16 cellular contexts compared by ENCODE assay signal in the genomic region with DNA sequence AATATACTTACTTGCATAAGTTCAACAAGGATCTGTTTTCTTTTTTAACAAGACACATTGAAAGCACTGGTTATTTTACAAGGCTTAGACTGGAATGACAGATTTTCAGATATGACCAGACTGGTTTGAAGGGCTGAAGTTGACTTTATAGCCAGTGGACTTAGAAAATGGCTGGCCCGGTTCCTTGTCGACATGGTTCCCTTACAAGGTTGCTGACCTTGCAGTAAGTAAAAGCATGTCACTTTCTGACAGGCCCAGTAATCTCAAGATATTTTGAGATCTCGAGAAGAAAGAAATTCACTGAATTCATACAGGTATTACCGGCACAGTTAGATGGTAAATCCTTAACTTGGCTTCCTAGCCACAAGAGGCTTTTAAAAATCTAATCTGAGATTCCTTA.
DNase-seq lines count a peak whose midpoint lies in the region; ATAC-seq, FAIRE-seq and TF ChIP-seq lines count a peak whose summit lies in the region.
"Had no signal": no experiment of that assay in that cellular context is flagged by ENCODE, and none has a peak within 500 bp of the region (broad histone marks: within the 10 kb centered on the region; RNA-seq: fewer than 3 reads in every experiment).

No MANE protein-coding gene starts in this region.

- no peak overlapping the region for H3K18ac ChIP-seq in IMR-90 (ENCODE audit: low read depth, low read length)

- dilution Hi-C loops in IMR-90 (cut with HindIII; ENCODE audit: low sequenced_read_pairs, unreplicated experiment): no loop called here

- H2AFZ ChIP-seq in IMR-90 (replicated peaks; ENCODE audit: low read length, poor library complexity) (no peak overlapping the region), K562 (ENCODE audit: low read depth, low read length) (no peak overlapping the region), parathyroid adenoma (peak overlapping the region; percentile 35)

- H3K27ac ChIP-seq in IMR-90 (ENCODE audit: insufficient read depth, low read length) (no peak overlapping the region), K562 (ENCODE audit: extremely low read depth, low read depth, low read length) (no peak overlapping the region), parathyroid adenoma (peak overlapping the region; percentile 54)
- H3K27ac ChIP-seq: 22Rv1, BLaER1 had no signal

- no peaks in the 10 kb centered on the region for H4K20me1 ChIP-seq in IMR-90 (ENCODE audit: insufficient read depth, low read length)
- no peaks in the 10 kb centered on the region; the same call in 1 of the 2 replicates for H4K20me1 ChIP-seq in K562 (replicated peaks; ENCODE audit: control insufficient read depth, insufficient read depth, low read length)
- H4K20me1 ChIP-seq: BLaER1 had no signal

- no peak for TF ChIP-seq POLR2A in IMR-90 (IDR thresholded peaks at IDR 0.05; ENCODE audit: low read depth, low read length)
- TF ChIP-seq POLR2A in K562 (conservative IDR thresholded peaks at IDR 0.05): no peak

- no peak overlapping the region for H2AK9ac ChIP-seq in IMR-90 (replicated peaks; ENCODE audit: low read depth, low read length, poor library complexity)

- H3K9ac ChIP-seq in IMR-90 (ENCODE audit: low read depth, low read length): no peak overlapping the region
- no peak overlapping the region for H3K9ac ChIP-seq in K562 (ENCODE audit: insufficient read depth in 1 of 2, low read depth in 2 of 2, low read length in 2 of 2)
- no peak overlapping the region for H3K9ac ChIP-seq in parathyroid adenoma
- H3K9ac ChIP-seq: BLaER1 had no signal

- TF ChIP-seq CTCF in IMR-90 (conservative IDR thresholded peaks at IDR 0.05; ENCODE audit: low read depth, low read length) (no peak), K562 (IDR thresholded peaks at IDR 0.05 in 2 of 3, conservative IDR thresholded peaks at IDR 0.05 in 1 of 3; ENCODE audit: insufficient read depth in 2 of 3, low read depth in 1 of 3, low read length in 3 of 3) (no peak), parathyroid adenoma (IDR thresholded peaks at IDR 0.05) (no peak)

- H4K91ac ChIP-seq in IMR-90 (ENCODE audit: insufficient read depth, low read depth, low read length): no peak overlapping the region

- H3K27ac Mint-ChIP-seq in activated CD4-positive, alpha-beta memory T cell treated with anti-CD3 and anti-CD28 coated beads for 36 hours: no peak overlapping the region
- H3K27ac Mint-ChIP-seq: CD8-positive, alpha-beta T cell; H9 had no signal

- H2BK120ac ChIP-seq in IMR-90 (ENCODE audit: low read depth, low read length): no peak overlapping the region

- no peak for ATAC-seq in IMR-90 (ENCODE audit: low read depth)
- ATAC-seq in K562: no peak
- ATAC-seq in HG03439 (IDR thresholded peaks at IDR 0.05; ENCODE audit: unreplicated experiment): no peak
- ATAC-seq: CD8-positive, alpha-beta T cell had no signal

- intact Hi-C loops in IMR-90 (cut with micrococcal nuclease) (no loop called here), K562 (cut with micrococcal nuclease) (no loop called here)
- intact Hi-C loops in activated CD4-positive, alpha-beta memory T cell treated with anti-CD3 and anti-CD28 coated beads for 36 hours (cut with micrococcal nuclease): no loop called here

- no peak overlapping the region for H3K4ac ChIP-seq in IMR-90 (ENCODE audit: low read depth, low read length)

- H3K23ac ChIP-seq in IMR-90 (ENCODE audit: low read depth, low read length): no peak overlapping the region

- H2BK20ac ChIP-seq in IMR-90 (ENCODE audit: low read depth, low read length): no peak overlapping the region

- H3K79me1 ChIP-seq in IMR-90 (ENCODE audit: low read depth in 1 of 2, low read length in 2 of 2): no peaks in the 10 kb centered on the region

- BruUV-seq in IMR-90 (replicated peaks; lab: Mats Ljungman, UMichigan) (no TSS peak), K562 (replicated peaks; lab: Mats Ljungman, UMichigan) (no TSS peak)

- POLR2A ChIA-PET in IMR-90 (lab: Charles Lee; ENCODE audit: unreplicated experiment) (no interaction called here), K562 (lab: Yijun Ruan, JAX) (no interaction called here)
- POLR2A ChIA-PET in activated CD4-positive, alpha-beta memory T cell treated with anti-CD3 and anti-CD28 coated beads for 36 hours (lab: Charles Lee): no interaction called here

- H3K4me3 ChIP-seq in IMR-90 (ENCODE audit: insufficient read depth, low read depth, low read length): no peak overlapping the region
- H3K4me3 ChIP-seq in K562: no peak overlapping the region
- H3K4me3 ChIP-seq in parathyroid adenoma (ENCODE audit: low read depth, low read length): no peak overlapping the region
- H3K4me3 ChIP-seq: BLaER1 had no signal

- no peaks in the 10 kb centered on the region for H3K79me2 ChIP-seq in K562 (ENCODE audit: control insufficient read depth, insufficient read depth, low read length)
- no peaks in the 10 kb centered on the region for H3K79me2 ChIP-seq in parathyroid adenoma

- no peaks in the 10 kb centered on the region for H3K36me3 Mint-ChIP-seq in activated CD4-positive, alpha-beta memory T cell treated with anti-CD3 and anti-CD28 coated beads for 36 hours
- H3K36me3 Mint-ChIP-seq: CD8-positive, alpha-beta T cell had no signal

- peak; percentile 42 for DNase-seq in SIG-M5 treated with dmso at 0.1 percent for 504 hours (lab: John Stamatoyannopoulos, UW; ENCODE audit: unreplicated experiment)
- DNase-seq in SIG-M5 (lab: John Stamatoyannopoulos, UW): no peak
- DNase-seq in IMR-90: no peak
- no peak for DNase-seq in K562 (ENCODE audit: extremely low read depth in 1 of 4, low spot score in 3 of 4)
- no peak for DNase-seq in NCI-H146 treated with DMSO at 0.1 percent for 48 hours (lab: John Stamatoyannopoulos, UW; ENCODE audit: unreplicated experiment)
- no peak for DNase-seq in activated CD4-positive, alpha-beta memory T cell treated with anti-CD3 and anti-CD28 coated beads for 36 hours
- DNase-seq: Calu3; CD8-positive, alpha-beta T cell; DMS79 treated with DMSO at 0.1 percent for 48 hours; GF-D8; GOT3; H9 had no signal

- H3K27me3 ChIP-seq in IMR-90 (ENCODE audit: control insufficient read depth, insufficient read depth, low read length): no peaks in the 10 kb centered on the region
- H3K27me3 ChIP-seq in K562 (ENCODE audit: control insufficient read depth in 2 of 2, insufficient read depth in 2 of 2, low read length in 2 of 2): peaks cover 0 to 13% of the 10 kb centered on the region in 2 experiments; a peak in 2 of 5 replicates
- H3K27me3 ChIP-seq in parathyroid adenoma (ENCODE audit: control insufficient read depth, insufficient read depth, low read length): no peaks in the 10 kb centered on the region
- H3K27me3 ChIP-seq: BLaER1 had no signal

- no peaks in the 10 kb centered on the region for H3K36me3 ChIP-seq in IMR-90 (ENCODE audit: control insufficient read depth, insufficient read depth, low read length)
- H3K36me3 ChIP-seq in K562 (ENCODE audit: control insufficient read depth, insufficient read depth, low read length): no peaks in the 10 kb centered on the region
- no peaks in the 10 kb centered on the region for H3K36me3 ChIP-seq in parathyroid adenoma (ENCODE audit: control insufficient read depth, insufficient read depth, low read length)
- H3K36me3 ChIP-seq: BLaER1 had no signal

- H4K5ac ChIP-seq in IMR-90 (ENCODE audit: low read depth, low read length): no peak overlapping the region

- in situ Hi-C loops in IMR-90 (cut with MboI; ENCODE audit: low sequenced_read_pairs) (no loop called here), K562 (cut with MboI) (no loop called here)

- no peak overlapping the region for H3K4me3 Mint-ChIP-seq in activated CD4-positive, alpha-beta memory T cell treated with anti-CD3 and anti-CD28 coated beads for 36 hours
- H3K4me3 Mint-ChIP-seq: CD8-positive, alpha-beta T cell; H9 had no signal

- no peaks in the 10 kb centered on the region for H3K9me3 Mint-ChIP-seq in activated CD4-positive, alpha-beta memory T cell treated with anti-CD3 and anti-CD28 coated beads for 36 hours
- H3K9me3 Mint-ChIP-seq: CD8-positive, alpha-beta T cell; H9 had no signal

- no peak overlapping the region for H2BK15ac ChIP-seq in IMR-90 (ENCODE audit: low read depth, low read length)

- no peaks in the 10 kb centered on the region for H3K4me1 Mint-ChIP-seq in activated CD4-positive, alpha-beta memory T cell treated with anti-CD3 and anti-CD28 coated beads for 36 hours (ENCODE audit: low read depth)

- H3K4me1 ChIP-seq in IMR-90 (ENCODE audit: control insufficient read depth, insufficient read depth, low read length) (no peaks in the 10 kb centered on the region), K562 (replicated peaks in 1 of 2; ENCODE audit: control insufficient read depth in 2 of 2, insufficient read depth in 2 of 2, low read length in 2 of 2) (no peaks in the 10 kb centered on the region), parathyroid adenoma (peaks cover 2% of the 10 kb centered on the region)
- H3K4me1 ChIP-seq: BLaER1 had no signal

- FAIRE-seq in K562 (lab: Jason Lieb, UNC): no peak

- H3K56ac ChIP-seq in IMR-90 (ENCODE audit: extremely low read depth, insufficient read depth, low read length): no peak overlapping the region

- no peak overlapping the region for H4K8ac ChIP-seq in IMR-90 (ENCODE audit: low read depth in 2 of 2, low read length in 2 of 2)

- no peak overlapping the region for H3K14ac ChIP-seq in IMR-90 (replicated peaks; ENCODE audit: low read depth, low read length)

- no peak overlapping the region for H2BK5ac ChIP-seq in IMR-90 (ENCODE audit: low read depth, low read length, poor library complexity, severe bottlenecking)

- H3K9me1 ChIP-seq in IMR-90 (ENCODE audit: insufficient read depth, low read length) (no peaks in the 10 kb centered on the region), K562 (ENCODE audit: control insufficient read depth, insufficient read depth, low read length) (no peaks in the 10 kb centered on the region)

- H3K4me2 ChIP-seq in IMR-90 (ENCODE audit: low read depth, low read length) (no peak overlapping the region), K562 (ENCODE audit: insufficient read depth, low read length) (no peak overlapping the region), parathyroid adenoma (ENCODE audit: low read length) (no peak overlapping the region)
- H3K4me2 ChIP-seq: BLaER1 had no signal

- H2AK5ac ChIP-seq in IMR-90 (ENCODE audit: low read depth, low read length): no peak overlapping the region

- WGBS in IMR-90 (ENCODE audit: extremely low coverage in 2 of 2, insufficient read length in 1 of 2), 2 experiments: 60% methylated on average over 1 of the region's 4 CpGs; no CpG with 5 or more reads in 1 of the 2 experiments
- WGBS in K562 (ENCODE audit: insufficient coverage, low coverage, missing lambda C conversion rate): 3% methylated on average over 4 of the region's 4 CpGs

- CTCF ChIA-PET in IMR-90 (lab: Yijun Ruan, JAX): no interaction called here
- CTCF ChIA-PET in K562 (lab: Yijun Ruan, JAX; ENCODE audit: low intra/inter-chr PET ratio): no interaction called here
- CTCF ChIA-PET in activated CD4-positive, alpha-beta memory T cell treated with anti-CD3 and anti-CD28 coated beads for 36 hours (lab: Charles Lee): interaction anchor here (1.1 kb wide), 1 partner anchor 17 kb away, joined by 3 read pairs; no protein-coding TSS in a partner anchor

- no peak for TF ChIP-seq EP300 in K562 (IDR thresholded peaks at IDR 0.05; ENCODE audit: low read length)

- H3K27me3 Mint-ChIP-seq in activated CD4-positive, alpha-beta memory T cell treated with anti-CD3 and anti-CD28 coated beads for 36 hours: peaks cover 16% of the 10 kb centered on the region

- TF ChIP-seq RAD21 in IMR-90 (IDR thresholded peaks at IDR 0.05; ENCODE audit: low read length) (no peak), K562 (CRISPR knock-in tag; conservative IDR thresholded peaks at IDR 0.05 in 1 of 2, IDR thresholded peaks at IDR 0.05 in 1 of 2) (no peak)

- H3K9me3 ChIP-seq in IMR-90 (ENCODE audit: control insufficient read depth, insufficient read depth, low read length) (no peaks in the 10 kb centered on the region), K562 (replicated peaks; ENCODE audit: control insufficient read depth, insufficient read depth, low read depth, low read length) (no peaks in the 10 kb centered on the region), parathyroid adenoma (ENCODE audit: control insufficient read depth, low read length) (no peaks in the 10 kb centered on the region)
- H3K9me3 ChIP-seq: BLaER1 had no signal
